In the genomic region with DNA sequence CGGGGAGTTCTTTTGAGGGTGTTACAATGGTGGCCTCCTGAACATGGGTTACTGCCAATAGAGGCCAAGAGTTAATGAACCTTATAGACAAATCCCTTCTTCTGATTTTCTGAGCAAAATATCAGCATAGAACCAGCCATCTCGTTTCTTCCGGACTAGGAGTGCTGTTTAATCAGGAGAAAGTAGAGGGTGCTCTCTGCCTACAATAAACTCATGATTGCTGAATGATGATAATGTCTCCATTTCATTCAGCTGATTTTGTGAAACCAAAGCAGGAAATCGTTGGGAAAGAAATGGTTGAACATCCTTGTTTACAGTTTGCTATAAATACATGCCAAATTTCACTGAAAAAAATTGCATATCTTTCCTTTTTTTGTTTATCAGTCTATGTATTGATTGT, we compare ENCODE assay signal across 10 cellular contexts.
A peak's percentile ranks its signal among the peaks of the same experiment; 100 is the strongest.
DNase-seq lines count a peak whose midpoint lies in the region; ATAC-seq and TF ChIP-seq lines count a peak whose summit lies in the region.
"Had no signal": no experiment of that assay in that cellular context is flagged by ENCODE, and none has a peak within 500 bp of the region (broad histone marks: within the 10 kb centered on the region; RNA-seq: fewer than 3 reads in every experiment).

No MANE protein-coding gene starts in this region.

- BruUV-seq in OCI-LY7 (replicated peaks; lab: Mats Ljungman, UMichigan), result no TSS peak

- no peak overlapping the region for H2AFZ ChIP-seq in OCI-LY7 (ENCODE audit: low read length)

- no peak overlapping the region for H3K27ac ChIP-seq in OCI-LY7 (ENCODE audit: low read depth, low read length, poor library complexity, severe bottlenecking)

- no peaks in the 10 kb centered on the region for H3K9me2 ChIP-seq in OCI-LY7 (ENCODE audit: insufficient read depth, low read length)

- no peaks in the 10 kb centered on the region for H3K36me3 ChIP-seq in OCI-LY7 (ENCODE audit: insufficient read depth, low read length)

- in situ Hi-C loops in KBM-7 (cut with MboI; ENCODE audit: low pct_unique_long_range_greater_than_20kb, low sequenced_read_pairs), result no loop called here

- peaks cover 28% of the 10 kb centered on the region for H3K9me3 Mint-ChIP-seq in osteocyte (ENCODE audit: unreplicated experiment)

- CTCF ChIA-PET in OCI-LY7 (lab: Charles Lee; ENCODE audit: unreplicated experiment), result no interaction called here

- H3K27ac Mint-ChIP-seq in osteocyte (ENCODE audit: unreplicated experiment), result peak overlapping the region; percentile 60

- H3K4me3 ChIP-seq in choroid plexus epithelial cell (ENCODE audit: low read depth, low read length) (no peak overlapping the region), OCI-LY7 (ENCODE audit: low read depth, low read length, poor library complexity, severe bottlenecking) (no peak overlapping the region)

- no peaks in the 10 kb centered on the region for H3K9me3 ChIP-seq in OCI-LY7 (ENCODE audit: low read length)

- no peaks in the 10 kb centered on the region for H4K20me1 ChIP-seq in OCI-LY7 (ENCODE audit: insufficient read depth, low read length)

- TF ChIP-seq CTCF in choroid plexus epithelial cell (conservative IDR thresholded peaks at IDR 0.05; ENCODE audit: low read depth, low read length), result peak; percentile 70
- TF ChIP-seq CTCF in osteocyte (IDR thresholded peaks at IDR 0.05), result peak; percentile 71
- TF ChIP-seq CTCF in OCI-LY7 (conservative IDR thresholded peaks at IDR 0.05; ENCODE audit: low read length), result no peak

- H3K79me2 ChIP-seq in OCI-LY7 (ENCODE audit: insufficient read depth, low read depth, low read length), result no peaks in the 10 kb centered on the region

- H3K4me2 ChIP-seq in OCI-LY7 (ENCODE audit: low read length), result no peak overlapping the region

- POLR2A ChIA-PET in OCI-LY7 (lab: Charles Lee), result no interaction called here

- H3K4me1 ChIP-seq in OCI-LY7 (ENCODE audit: insufficient read depth, low read length, poor library complexity, severe bottlenecking), result no peaks in the 10 kb centered on the region

- no peaks in the 10 kb centered on the region for H3K27me3 Mint-ChIP-seq in osteocyte (ENCODE audit: unreplicated experiment)

- ATAC-seq in GM18520 (IDR thresholded peaks at IDR 0.05; ENCODE audit: unreplicated experiment), result no peak

- DNase-seq in Daoy (ENCODE audit: low read depth) (peak; percentile 2), NCI-H146 (lab: John Stamatoyannopoulos, UW) (peak; percentile 8), choroid plexus epithelial cell (ENCODE audit: low read depth) (peak; percentile 89), osteocyte (ENCODE audit: extremely low spot score, unreplicated experiment) (no peak), KBM-7 (no peak), OCI-LY7 (ENCODE audit: low spot score) (no peak), NCI-H2107 treated with DMSO at 0.1 percent for 48 hours (lab: John Stamatoyannopoulos, UW; ENCODE audit: unreplicated experiment) (no peak)
- DNase-seq: activated CD4-positive, alpha-beta T cell treated with anti-CD3 and anti-CD28 coated beads for 4 hours; NCI-H2029 had no signal

- H3K36me3 Mint-ChIP-seq in osteocyte (ENCODE audit: unreplicated experiment), result peaks cover 13% of the 10 kb centered on the region

- H3K4me1 Mint-ChIP-seq in osteocyte (ENCODE audit: unreplicated experiment), result peaks cover 44% of the 10 kb centered on the region

- intact Hi-C loops in OCI-LY7 (cut with micrococcal nuclease; ENCODE audit: unreplicated experiment), result no loop called here

- H3K4me3 Mint-ChIP-seq in osteocyte (ENCODE audit: unreplicated experiment), result no peak overlapping the region

Comparison
In these comparisons a context has a peak if more than half of its experiments do, and no peak if none do; other contexts are left out.
1. DNase-seq: peak in Daoy (single experiment), NCI-H146 (single experiment) and choroid plexus epithelial cell (single experiment); none in osteocyte (single experiment), KBM-7 (single experiment), OCI-LY7 (single experiment) and NCI-H2107 treated with DMSO at 0.1 percent for 48 hours (single experiment).